18 cellular contexts compared by ENCODE assay signal in genomic region chr2:17816396-17817245, GRCh38. TPM values are rescaled to one million over a fixed set of nuclear protein-coding genes. Genes with fewer than 3 reads are reported as not detected.
DNase-seq lines count a peak whose midpoint lies in the region; ATAC-seq and TF ChIP-seq lines count a peak whose summit lies in the region.
"Had no signal": no experiment of that assay in that cellular context is flagged by ENCODE, and none has a peak within 500 bp of the region (broad histone marks: within the 10 kb centered on the region; RNA-seq: fewer than 3 reads in every experiment).

A gene with protein sequence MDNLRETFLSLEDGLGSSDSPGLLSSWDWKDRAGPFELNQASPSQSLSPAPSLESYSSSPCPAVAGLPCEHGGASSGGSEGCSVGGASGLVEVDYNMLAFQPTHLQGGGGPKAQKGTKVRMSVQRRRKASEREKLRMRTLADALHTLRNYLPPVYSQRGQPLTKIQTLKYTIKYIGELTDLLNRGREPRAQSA (plus strand): TSS chr2:17816460. CDS start chr2:17816519, 59 bp downstream.

- H3K4me3 ChIP-seq in RWPE2 (ENCODE audit: severe bottlenecking): no peak within 1 kb of the TSS
- no peak within 1 kb of the TSS for H3K4me3 ChIP-seq in esophagus squamous epithelium
- no peak within 1 kb of the TSS for H3K4me3 ChIP-seq in skin epidermis
- H3K4me3 ChIP-seq: heart left ventricle had no signal

- TF ChIP-seq CTCF in RWPE2 (IDR thresholded peaks at IDR 0.05; ENCODE audit: poor library complexity, severe bottlenecking) (no peak), esophagus squamous epithelium (IDR thresholded peaks at IDR 0.05) (no peak), progenitor cell of endocrine pancreas (IDR thresholded peaks at IDR 0.05; ENCODE audit: unreplicated experiment) (no peak)

- H3K9me3 Mint-ChIP-seq in progenitor cell of endocrine pancreas (ENCODE audit: low read depth): no peaks in the 10 kb centered on the region
- H3K9me3 Mint-ChIP-seq: activated CD8-positive, alpha-beta T cell treated with anti-CD3 and anti-CD28 coated beads for 36 hours; activated naive CD8-positive, alpha-beta T cell treated with anti-CD3 and anti-CD28 coated beads for 36 hours; activated T-cell treated with anti-CD3 and anti-CD28 coated beads, Interleukin-2, amount 50 U/mL, for 4 hours; immature natural killer cell; stimulated activated naive CD8-positive, alpha-beta T cell treated with anti-CD3 and anti-CD28 coated beads, Interleukin-15, amount 100 ng/mL, for 72 hours; T-cell had no signal

- no peak for ATAC-seq in RWPE2 (ENCODE audit: low read depth)
- no peak for ATAC-seq in left lobe of liver
- ATAC-seq in GM21529 (IDR thresholded peaks at IDR 0.05; ENCODE audit: unreplicated experiment): no peak
- ATAC-seq: activated CD8-positive, alpha-beta T cell treated with anti-CD3 and anti-CD28 coated beads for 36 hours; activated T-cell treated with anti-CD3 and anti-CD28 coated beads, Interleukin-2, amount 50 U/mL, for 4 hours; heart left ventricle; stimulated activated naive CD8-positive, alpha-beta T cell treated with anti-CD3 and anti-CD28 coated beads, Interleukin-15, amount 100 ng/mL, for 72 hours; T-cell had no signal

- H3K9me3 ChIP-seq in RWPE2 (ENCODE audit: severe bottlenecking) (no peaks in the 10 kb centered on the region), esophagus squamous epithelium (no peaks in the 10 kb centered on the region)
- H3K9me3 ChIP-seq: heart left ventricle had no signal

- WGBS in esophagus squamous epithelium, 2 donors: 75 to 76% methylated on average over 6 to 16 of the region's 26 CpGs

- peaks cover under 1% of the 10 kb centered on the region for H3K4me1 Mint-ChIP-seq in progenitor cell of endocrine pancreas (ENCODE audit: low read depth)
- H3K4me1 Mint-ChIP-seq: immature natural killer cell had no signal

- peaks cover 11% of the 10 kb centered on the region for H3K27me3 Mint-ChIP-seq in progenitor cell of endocrine pancreas

- H3K36me3 ChIP-seq in RWPE2 (ENCODE audit: low read depth) (no peaks in the 10 kb centered on the region), esophagus squamous epithelium (no peaks in the 10 kb centered on the region)
- H3K36me3 ChIP-seq: heart left ventricle had no signal

- H3K27ac Mint-ChIP-seq in progenitor cell of endocrine pancreas: no peak within 1 kb of the TSS
- H3K27ac Mint-ChIP-seq: activated CD8-positive, alpha-beta T cell treated with anti-CD3 and anti-CD28 coated beads for 36 hours; activated naive CD8-positive, alpha-beta T cell treated with anti-CD3 and anti-CD28 coated beads for 36 hours; immature natural killer cell; stimulated activated naive CD8-positive, alpha-beta T cell treated with anti-CD3 and anti-CD28 coated beads, Interleukin-15, amount 100 ng/mL, for 72 hours; T-cell had no signal

- H3K36me3 Mint-ChIP-seq in progenitor cell of endocrine pancreas (ENCODE audit: insufficient read depth): no peaks in the 10 kb centered on the region
- H3K36me3 Mint-ChIP-seq: activated naive CD8-positive, alpha-beta T cell treated with anti-CD3 and anti-CD28 coated beads for 36 hours; immature natural killer cell; T-cell had no signal

- DNase-seq in ELF-1 (ENCODE audit: low read depth, low spot score) (peak; percentile 13), RWPE2 (ENCODE audit: low spot score) (no peak), esophagus squamous epithelium (lab: John Stamatoyannopoulos, UW) (no peak), ecto neural progenitor cell (ENCODE audit: low spot score) (no peak), left lobe of liver (ENCODE audit: low spot score) (no peak), progenitor cell of endocrine pancreas (ENCODE audit: low spot score, unreplicated experiment) (no peak)
- DNase-seq: activated CD8-positive, alpha-beta T cell treated with anti-CD3 and anti-CD28 coated beads for 36 hours; activated naive CD8-positive, alpha-beta T cell treated with anti-CD3 and anti-CD28 coated beads for 36 hours; activated T-cell treated with anti-CD3 and anti-CD28 coated beads, Interleukin-2, amount 50 U/mL, for 4 hours; heart left ventricle; immature natural killer cell; NCI-H2227 treated with DMSO at 0.1 percent for 48 hours; stimulated activated naive CD8-positive, alpha-beta T cell treated with anti-CD3 and anti-CD28 coated beads, Interleukin-15, amount 100 ng/mL, for 72 hours; T-cell had no signal

- H3K4me1 ChIP-seq in RWPE2 (ENCODE audit: insufficient read depth, poor library complexity, severe bottlenecking): peaks cover 31% of the 10 kb centered on the region
- peaks cover 16 to 74% (median 39%) of the 10 kb centered on the region in 3 donors for H3K4me1 ChIP-seq in esophagus squamous epithelium

- TF ChIP-seq POLR2A in esophagus squamous epithelium (IDR thresholded peaks at IDR 0.05): no peak

- intact Hi-C loops in esophagus squamous epithelium (cut with DNase I): no loop called here

- H3K27me3 ChIP-seq in RWPE2 (ENCODE audit: insufficient read depth, poor library complexity, severe bottlenecking) (no peaks in the 10 kb centered on the region), esophagus squamous epithelium (peaks cover 0 to 48% (median 0%) of the 10 kb centered on the region in 4 donors)
- H3K27me3 ChIP-seq: heart left ventricle had no signal

- H3K4me3 Mint-ChIP-seq in progenitor cell of endocrine pancreas (ENCODE audit: low read depth): no peak within 1 kb of the TSS
- H3K4me3 Mint-ChIP-seq: activated CD8-positive, alpha-beta T cell treated with anti-CD3 and anti-CD28 coated beads for 36 hours; activated naive CD8-positive, alpha-beta T cell treated with anti-CD3 and anti-CD28 coated beads for 36 hours; activated T-cell treated with anti-CD3 and anti-CD28 coated beads, Interleukin-2, amount 50 U/mL, for 4 hours; immature natural killer cell; stimulated activated naive CD8-positive, alpha-beta T cell treated with anti-CD3 and anti-CD28 coated beads, Interleukin-15, amount 100 ng/mL, for 72 hours; T-cell had no signal

- H3K27ac ChIP-seq in RWPE2 (ENCODE audit: poor library complexity, severe bottlenecking): peak within 1 kb of the TSS; percentile 53
- H3K27ac ChIP-seq in esophagus squamous epithelium: peak within 1 kb of the TSS; percentile 81 to 84 (median 82)
- H3K27ac ChIP-seq in skin epidermis: peak within 1 kb of the TSS in 16 of 21 experiments; percentile 1 to 80 (median 46)

RNA-seq across cellular contexts. Expression of the gene that starts here (rescaled TPM):
- not detected for total RNA-seq in esophagus squamous epithelium
- total RNA-seq in left lobe of liver: not detected
- not detected in 2 replicates for total RNA-seq in progenitor cell of endocrine pancreas
- total RNA-seq: activated CD8-positive, alpha-beta T cell treated with anti-CD3 and anti-CD28 coated beads for 36 hours; activated naive CD8-positive, alpha-beta T cell treated with anti-CD3 and anti-CD28 coated beads for 36 hours; activated T-cell treated with anti-CD3 and anti-CD28 coated beads, Interleukin-2, amount 50 U/mL, for 4 hours; bronchial epithelial cell; heart left ventricle; lung microvascular endothelial cell; T-cell had no signal
